ENCODE assay signal across 16 cellular contexts in the genomic region with DNA sequence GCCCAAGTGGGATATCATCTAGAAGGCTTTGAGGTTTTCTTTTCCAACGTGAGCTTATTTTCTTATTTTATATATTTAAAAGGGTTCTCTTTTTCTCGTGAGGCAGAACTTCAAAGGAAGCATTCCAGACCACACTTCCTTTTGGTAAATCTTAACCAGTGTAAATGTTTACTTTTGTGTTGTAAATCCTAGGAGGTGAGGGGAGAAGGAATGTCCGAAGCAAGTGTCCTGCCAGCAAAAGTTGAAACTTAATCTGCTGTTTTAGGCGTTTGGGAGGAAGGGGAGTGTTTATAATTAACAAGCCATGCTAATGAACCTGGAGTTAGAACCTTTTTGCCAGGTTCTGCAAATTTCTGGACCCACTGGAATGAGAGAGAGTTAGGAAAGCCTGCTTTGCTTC. TPM values are rescaled to one million over a fixed set of nuclear protein-coding genes. Genes with fewer than 3 reads are reported as not detected.
A peak's percentile ranks its signal among the peaks of the same experiment; 100 is the strongest.
DNase-seq lines count a peak whose midpoint lies in the region; ATAC-seq, FAIRE-seq and TF ChIP-seq lines count a peak whose summit lies in the region.
"Had no signal": no experiment of that assay in that cellular context is flagged by ENCODE, and none has a peak within 500 bp of the region (broad histone marks: within the 10 kb centered on the region; RNA-seq: fewer than 3 reads in every experiment).

No MANE protein-coding gene starts in this region.

- no peak overlapping the region for H4K5ac ChIP-seq in H1 (ENCODE audit: insufficient read length, low read depth, low read length)

- H3K18ac ChIP-seq in H1 (ENCODE audit: extremely low read depth, low read length): no peak overlapping the region

- CTCF ChIA-PET in H1 (lab: Charles Lee; ENCODE audit: partially characterized antibody): interaction anchor here (1.0 to 2.9 kb wide), 5 partner anchors 8 to 34 kb away, joined by 3 to 18 read pairs (median 4); no protein-coding TSS in a partner anchor

- peaks cover 19% of the 10 kb centered on the region for H3K79me1 ChIP-seq in H1 (ENCODE audit: low read depth, low read length)

- no peaks in the 10 kb centered on the region for H3K36me3 ChIP-seq in HUES6 (ENCODE audit: control insufficient read depth, insufficient read depth, low read length)
- H3K36me3 ChIP-seq in H1 (ENCODE audit: control insufficient read depth in 2 of 4, insufficient read depth in 4 of 4, low read length in 3 of 4): no peaks in the 10 kb centered on the region
- H3K36me3 ChIP-seq in right lobe of liver: no peaks in the 10 kb centered on the region
- H3K36me3 ChIP-seq in stomach: no peaks in the 10 kb centered on the region
- H3K36me3 ChIP-seq in suprapubic skin: no peaks in the 10 kb centered on the region
- H3K36me3 ChIP-seq: heart right ventricle had no signal

- peak; percentile 6 to 52 (median 30) for ATAC-seq in right lobe of liver
- ATAC-seq: HCT116, heart right ventricle, Panc1 had no signal

- POLR2A ChIA-PET in H1 (lab: Charles Lee; ENCODE audit: partially characterized antibody): interaction anchor here (0.7 to 2.3 kb wide), 6 partner anchors 10 to 529 kb away, joined by 3 to 7 read pairs (median 6); partner anchors contain the start of gene WWC1

- H3K14ac ChIP-seq in H1 (ENCODE audit: insufficient read length): no peak overlapping the region

- H2BK15ac ChIP-seq in H1 (ENCODE audit: low read length): no peak overlapping the region

- peak overlapping the region; percentile 44 to 61 for H3K4me2 ChIP-seq in H1 (ENCODE audit: insufficient read depth in 1 of 2, low read depth in 2 of 2, low read length in 2 of 2)

- no peak overlapping the region for H4K91ac ChIP-seq in H1 (replicated peaks; ENCODE audit: insufficient read length, low read length)

- H2AK5ac ChIP-seq in H1 (ENCODE audit: low read depth, low read length): no peak overlapping the region

- TF ChIP-seq RAD21 in H1 (IDR thresholded peaks at IDR 0.05 in 1 of 2, conservative IDR thresholded peaks at IDR 0.05 in 1 of 2; ENCODE audit: low read depth in 2 of 2, low read length in 2 of 2): no peak

- H3K56ac ChIP-seq in H1 (replicated peaks; ENCODE audit: insufficient read length, low read depth, low read length): no peak overlapping the region

- WGBS in H1 (ENCODE audit: extremely low coverage in 1 of 2, insufficient coverage in 1 of 2, insufficient read length in 1 of 2, insufficient replicate concordance in 2 of 2, low coverage in 1 of 2, low lambda C conversion rate in 2 of 2, missing lambda C conversion rate in 1 of 2), 2 experiments: 8% methylated on average over 4 of the region's 4 CpGs; no CpG with 5 or more reads in 1 of the 2 experiments
- WGBS in right lobe of liver (ENCODE audit: insufficient coverage, low coverage, low lambda C conversion rate, missing lambda C conversion rate): 0% methylated on average over 4 of the region's 4 CpGs
- 3 to 9% (median 4%) methylated on average over 4 of the region's 4 CpGs for WGBS in stomach, 5 donors
- 53% methylated on average over 4 of the region's 4 CpGs for WGBS in suprapubic skin

- H2BK120ac ChIP-seq in H1 (replicated peaks; ENCODE audit: low read depth, low read length): no peak overlapping the region

- H2AFZ ChIP-seq in H1 (ENCODE audit: low read length): no peak overlapping the region

- H3K9me3 ChIP-seq in HUES6 (ENCODE audit: control insufficient read depth, insufficient read depth, low read depth, low read length): no peaks in the 10 kb centered on the region
- H3K9me3 ChIP-seq in H1 (ENCODE audit: insufficient read depth in 2 of 2, low read depth in 1 of 2, low read length in 1 of 2): no peaks in the 10 kb centered on the region
- H3K9me3 ChIP-seq in right lobe of liver: no peaks in the 10 kb centered on the region
- no peaks in the 10 kb centered on the region for H3K9me3 ChIP-seq in stomach
- no peaks in the 10 kb centered on the region for H3K9me3 ChIP-seq in suprapubic skin
- H3K9me3 ChIP-seq: heart right ventricle, testis had no signal

- TF ChIP-seq EP300 in H1 (IDR thresholded peaks at IDR 0.05; ENCODE audit: borderline replicate concordance in 1 of 2, low read depth in 2 of 2, low read length in 2 of 2) (no peak), stomach (IDR thresholded peaks at IDR 0.05) (no peak), suprapubic skin (IDR thresholded peaks at IDR 0.05) (no peak)

- H4K8ac ChIP-seq in H1 (ENCODE audit: extremely low read depth, insufficient read depth, low read length): no peak overlapping the region

- H3K4ac ChIP-seq in H1 (replicated peaks; ENCODE audit: insufficient read length, low read depth, low read length): no peak overlapping the region

- no peak for FAIRE-seq in H1 (lab: Jason Lieb, UNC)
- FAIRE-seq: HTR-8/SVneo had no signal

- TF ChIP-seq POLR2A in H1 (IDR thresholded peaks at IDR 0.05; ENCODE audit: control extremely low read depth in 1 of 2, low read depth in 2 of 2, low read length in 2 of 2) (no peak), right lobe of liver (IDR thresholded peaks at IDR 0.05) (no peak), stomach (IDR thresholded peaks at IDR 0.05) (no peak), suprapubic skin (IDR thresholded peaks at IDR 0.05) (no peak)

- no peaks in the 10 kb centered on the region for H3K23me2 ChIP-seq in H1 (ENCODE audit: low read depth, low read length)

- intact Hi-C loops in right lobe of liver (cut with DNase I) (no loop called here), stomach (cut with DNase I; ENCODE audit: low total_unique reads) (no loop called here)

- DNase-seq in H1 (ENCODE audit: low read depth in 1 of 2, low spot score in 2 of 2): no peak
- no peak for DNase-seq in right lobe of liver
- DNase-seq in stomach: no peak
- no peak for DNase-seq in suprapubic skin (ENCODE audit: low spot score in 2 of 2)
- DNase-seq in HuH-7 (ENCODE audit: low spot score): no peak
- no peak for DNase-seq in substantia nigra (lab: John Stamatoyannopoulos, UW)
- no peak for DNase-seq in NCI-H1105 treated with DMSO at 0.1 percent for 48 hours (lab: John Stamatoyannopoulos, UW)
- DNase-seq: activated CD4-positive, alpha-beta T cell treated with anti-CD3 and anti-CD28 coated beads, Interleukin-2, amount 50 U/mL, for 1 hour; activated naive CD4-positive, alpha-beta T cell treated with anti-CD3 and anti-CD28 coated beads for 36 hours; activated T-cell treated with anti-CD3 and anti-CD28 coated beads for 4 hours; heart right ventricle; testis had no signal

- H3K9ac ChIP-seq in HUES6 (ENCODE audit: low read length) (peak overlapping the region; percentile 58), H1 (replicated peaks in 1 of 4; ENCODE audit: extremely low read depth in 1 of 4, low read depth in 3 of 4, low read length in 3 of 4) (no peak overlapping the region; a peak in 1 of 7 replicates)

- H3K27ac ChIP-seq in HUES6 (ENCODE audit: low read depth, low read length) (peak overlapping the region; percentile 60; the same call in 1 of the 2 replicates), H1 (ENCODE audit: low read depth, low read length) (no peak overlapping the region), right lobe of liver (peak overlapping the region in 1 of 3 donors; percentile 58), stomach (peak overlapping the region; percentile 60 to 78 (median 75)), suprapubic skin (no peak overlapping the region), substantia nigra (ENCODE audit: low read depth, low read length, poor library complexity, severe bottlenecking) (no peak overlapping the region)
- H3K27ac ChIP-seq: heart right ventricle, testis had no signal

- H4K20me1 ChIP-seq in H1 (replicated peaks in 1 of 2; ENCODE audit: control insufficient read depth in 1 of 2, insufficient read depth in 2 of 2, low read length in 2 of 2): peaks cover 6 to 8% of the 10 kb centered on the region in 2 experiments

- peaks cover 0 to 61% of the 10 kb centered on the region in 2 experiments; a peak in 2 of 4 replicates for H3K79me2 ChIP-seq in H1 (ENCODE audit: control insufficient read depth in 1 of 2, insufficient read depth in 2 of 2, low read length in 2 of 2)

- TF ChIP-seq CTCF in H1 (IDR thresholded peaks at IDR 0.05; ENCODE audit: control extremely low read depth in 1 of 3, insufficient read depth in 1 of 3, low read depth in 1 of 3, low read length in 3 of 3) (no peak), right lobe of liver (IDR thresholded peaks at IDR 0.05) (no peak), stomach (IDR thresholded peaks at IDR 0.05) (no peak), suprapubic skin (IDR thresholded peaks at IDR 0.05) (no peak)

- no peak overlapping the region for H2BK20ac ChIP-seq in H1 (ENCODE audit: low read length)

- H3K4me1 ChIP-seq in HUES6 (ENCODE audit: control insufficient read depth, insufficient read depth, low read length) (peaks cover 67% of the 10 kb centered on the region), H1 (replicated peaks in 1 of 4; ENCODE audit: control insufficient read depth in 3 of 4, insufficient read depth in 4 of 4, low read length in 3 of 4) (peaks cover 24 to 39% (median 31%) of the 10 kb centered on the region in 4 experiments), right lobe of liver (peaks cover 0 to 35% (median 10%) of the 10 kb centered on the region in 4 donors), stomach (peaks cover 8 to 55% (median 32%) of the 10 kb centered on the region in 4 donors), suprapubic skin (peaks cover 11% of the 10 kb centered on the region)
- H3K4me1 ChIP-seq: heart right ventricle had no signal

- H2BK5ac ChIP-seq in H1 (ENCODE audit: low read depth, low read length): no peak overlapping the region; the same call in 1 of the 2 replicates

- H3K4me3 ChIP-seq in HUES6 (ENCODE audit: low read depth, low read length) (peak overlapping the region; percentile 46), H1 (ENCODE audit: extremely low read depth in 1 of 4, insufficient read depth in 2 of 4, low read depth in 3 of 4, low read length in 4 of 4) (peak overlapping the region in 1 of 4 experiments; percentile 38; a peak in 3 of 8 replicates), right lobe of liver (peak overlapping the region in 1 of 3 donors; percentile 0), stomach (no peak overlapping the region), suprapubic skin (no peak overlapping the region)
- H3K4me3 ChIP-seq: heart right ventricle, testis had no signal

- H2BK12ac ChIP-seq in H1 (ENCODE audit: low read depth, low read length): no peak overlapping the region

- no peak overlapping the region for H3K23ac ChIP-seq in H1 (ENCODE audit: insufficient read length)

- H3K27me3 ChIP-seq in HUES6 (ENCODE audit: control insufficient read depth, insufficient read depth, low read length): no peaks in the 10 kb centered on the region
- H3K27me3 ChIP-seq in H1 (replicated peaks in 1 of 4; ENCODE audit: control insufficient read depth in 3 of 4, extremely low read depth in 1 of 4, insufficient read depth in 3 of 4, low read length in 3 of 4): no peaks in the 10 kb centered on the region
- no peaks in the 10 kb centered on the region for H3K27me3 ChIP-seq in right lobe of liver
- H3K27me3 ChIP-seq in stomach: no peaks in the 10 kb centered on the region
- no peaks in the 10 kb centered on the region for H3K27me3 ChIP-seq in suprapubic skin
- H3K27me3 ChIP-seq: testis had no signal

RNA-seq across cellular contexts. Expression of gene WWC1, which starts 37.9 kb away (rescaled TPM):
- total RNA-seq in H1 (2021; fragmentation: NEBNext Ultra II Directional; extraction: Animal tissue kit (Norgen Biotek cat#: 25700)): 41.1 and 42.7 TPM in 2 replicates
- polyA plus RNA-seq in H1 (2011; rRNA removed): 16.4 and 19.5 TPM in 2 replicates
- polyA plus RNA-seq in H1 (2011; cell fraction: cytosol; rRNA removed): 25.6 TPM
- polyA plus RNA-seq in H1 (2011; cell fraction: nucleus; rRNA removed): 23.1 TPM
- 33.1 to 40.9 TPM (median 34.7 TPM) in 4 replicates for polyA plus RNA-seq in H1 (2012, experiment 1 of 2)
- 18.3 TPM for polyA plus RNA-seq in H1 (2012, experiment 2 of 2)
- 18.6 TPM for polyA plus RNA-seq in H1 (2013, experiment 1 of 2)
- polyA plus RNA-seq in H1 (2013, experiment 2 of 2): 18.5 TPM
- 39.0 and 39.2 TPM in 2 replicates for polyA minus RNA-seq in H1 (2011; rRNA and poly(A)+ RNA removed)
- 24.8 TPM for polyA minus RNA-seq in H1 (2011; cell fraction: cytosol; rRNA and poly(A)+ RNA removed)
- polyA minus RNA-seq in H1 (2011; cell fraction: nucleus; rRNA and poly(A)+ RNA removed): 24.5 TPM
- total RNA-seq in right lobe of liver: 10 to 100 TPM in 5 of 6 experiments, 1 to 10 TPM in 1; 9.6 to 74.4 (median 23.5) TPM
- 10 to 100 TPM; 18.1 to 82.6 (median 37.4) TPM for total RNA-seq in stomach
- 10 to 100 TPM; 11.3 to 45.5 (median 16.6) TPM for polyA plus RNA-seq in stomach
- 10 to 100 TPM; 28.3 to 38.3 (median 31.6) TPM for total RNA-seq in suprapubic skin

Comparison
In these comparisons a context has a peak if more than half of its experiments do, and no peak if none do; other contexts are left out.
1. H3K27ac ChIP-seq: peak in HUES6 (single experiment) and stomach (5 of 5); none in H1 (single experiment), suprapubic skin (single experiment) and substantia nigra (single experiment).